Comparison of ENCODE assay signal across 36 cellular contexts in the genomic region with DNA sequence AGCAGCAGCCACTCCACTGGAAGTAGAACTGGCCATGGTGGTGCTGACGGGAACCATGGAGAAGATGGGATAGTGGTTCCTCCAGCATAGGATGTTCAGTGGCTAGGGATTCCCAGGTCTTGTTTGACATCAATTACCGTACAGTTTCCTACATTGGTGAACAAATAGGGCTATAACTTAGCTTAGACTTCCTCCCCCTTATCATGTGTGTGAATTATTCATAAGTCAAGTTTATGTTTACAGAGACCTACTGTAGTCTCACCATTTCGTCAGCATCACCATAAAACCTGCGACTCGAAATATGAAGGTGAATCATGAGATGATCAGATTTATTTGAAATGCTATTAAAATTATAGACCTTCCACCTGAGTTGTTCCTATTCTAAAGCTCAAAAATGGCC. TPM values are rescaled to one million over a fixed set of nuclear protein-coding genes. Genes with fewer than 3 reads are reported as not detected.
DNase-seq lines count a peak whose midpoint lies in the region; ATAC-seq and TF ChIP-seq lines count a peak whose summit lies in the region.
"Had no signal": no experiment of that assay in that cellular context is flagged by ENCODE, and none has a peak within 500 bp of the region (broad histone marks: within the 10 kb centered on the region; RNA-seq: fewer than 3 reads in every experiment).

No MANE protein-coding gene starts in this region.

- DNase-seq in Caco-2 (no peak), HFFc6 (no peak), chondrocyte (ENCODE audit: low spot score) (no peak), mesothelial cell of epicardium (ENCODE audit: low spot score in 2 of 2, unreplicated experiment in 2 of 2) (no peak), adrenal gland (no peak), NCI-H128 (lab: John Stamatoyannopoulos, UW; ENCODE audit: unreplicated experiment) (no peak), HT-29 (ENCODE audit: low spot score) (no peak)
- DNase-seq: activated CD4-positive, alpha-beta T cell treated with anti-CD3 and anti-CD28 coated beads, Interleukin-2, amount 50 U/mL, for 4 hours; activated naive CD4-positive, alpha-beta T cell treated with anti-CD3 and anti-CD28 coated beads, Interleukin-2, amount 50 U/mL, for 16 hours; aorta; cortex of kidney; effector memory CD8-positive, alpha-beta T cell; hypothalamus; immature natural killer cell; left ventricle myocardium superior; midbrain; natural killer cell; NCI-H1105; NCI-H2029 treated with DMSO at 0.1 percent for 48 hours; NCI-H526; occipital lobe; stimulated activated CD4-positive, alpha-beta T cell treated with anti-CD3 and anti-CD28 coated beads, Interleukin-1b, Interleukin-23, amount 100 ng/mL, for 48 hours; stimulated activated CD8-positive, alpha-beta memory T cell treated with anti-CD3 and anti-CD28 coated beads, Interleukin-4, amount 100 ng/mL, for 48 hours; T-helper 1 cell had no signal

- H3K4me1 ChIP-seq in Caco-2 (peaks cover 53% of the 10 kb centered on the region), adrenal gland (replicated peaks in 1 of 2) (no peaks in the 10 kb centered on the region)
- H3K4me1 ChIP-seq: esophagus muscularis mucosa, gastroesophageal sphincter had no signal

- POLR2A ChIA-PET in Caco-2 (lab: Charles Lee), result interaction anchor here (0.6 to 1.9 kb wide), 7 partner anchors 10 to 202 kb away, joined by 4 to 10 read pairs (median 5); a partner anchor contains a TSS

- H3K4me3 ChIP-seq in Caco-2 (ENCODE audit: low read depth, low read length), result no peak overlapping the region
- H3K4me3 ChIP-seq in adrenal gland, result no peak overlapping the region
- H3K4me3 ChIP-seq: esophagus muscularis mucosa, gastroesophageal sphincter, GM23338, SJCRH30, skin epidermis had no signal

- peaks cover 9% of the 10 kb centered on the region for H3K9me3 Mint-ChIP-seq in Caco-2 (ENCODE audit: unreplicated experiment)
- peaks cover under 1% of the 10 kb centered on the region; the same call in 1 of the 2 replicates for H3K9me3 Mint-ChIP-seq in HFFc6
- H3K9me3 Mint-ChIP-seq in chondrocyte (ENCODE audit: low read depth), result peaks cover 4% of the 10 kb centered on the region
- peaks cover 8% of the 10 kb centered on the region for H3K9me3 Mint-ChIP-seq in mesothelial cell of epicardium

- CTCF ChIA-PET in Caco-2 (lab: Charles Lee), result interaction anchor here (0.6 to 1.4 kb wide), 7 partner anchors 9 to 490 kb away, joined by 3 to 8 read pairs (median 3); no protein-coding TSS in a partner anchor

- ATAC-seq in GM18907 (IDR thresholded peaks at IDR 0.05; ENCODE audit: unreplicated experiment), result no peak
- ATAC-seq: effector memory CD8-positive, alpha-beta T cell; gastroesophageal sphincter; left ventricle myocardium superior; natural killer cell; Panc1 had no signal

- peaks cover 13% of the 10 kb centered on the region for H3K36me3 Mint-ChIP-seq in Caco-2 (ENCODE audit: insufficient read depth, unreplicated experiment)
- peaks cover 9% of the 10 kb centered on the region for H3K36me3 Mint-ChIP-seq in HFFc6 (ENCODE audit: low read depth)
- H3K36me3 Mint-ChIP-seq in chondrocyte (ENCODE audit: low read depth), result peaks cover 1% of the 10 kb centered on the region
- H3K36me3 Mint-ChIP-seq in mesothelial cell of epicardium, result no peaks in the 10 kb centered on the region
- H3K36me3 Mint-ChIP-seq: IgD-negative memory B cell, immature natural killer cell, natural killer cell had no signal

- H3K36me3 ChIP-seq in Caco-2 (ENCODE audit: control insufficient read depth, insufficient read depth, low read length) (no peaks in the 10 kb centered on the region), adrenal gland (replicated peaks in 1 of 2) (no peaks in the 10 kb centered on the region)
- H3K36me3 ChIP-seq: esophagus muscularis mucosa, gastroesophageal sphincter, SJCRH30 had no signal

- H3K9me3 ChIP-seq in Caco-2, result peaks cover 5% of the 10 kb centered on the region; the same call in 1 of the 2 replicates
- no peaks in the 10 kb centered on the region for H3K9me3 ChIP-seq in adrenal gland (replicated peaks in 1 of 3)

- TF ChIP-seq CTCF in Caco-2 (IDR thresholded peaks at IDR 0.05; ENCODE audit: insufficient read depth in 1 of 2, low read depth in 1 of 2, low read length in 1 of 2, severe bottlenecking in 1 of 2, unreplicated experiment in 1 of 2) (no peak), HFFc6 (IDR thresholded peaks at IDR 0.05) (no peak), chondrocyte (IDR thresholded peaks at IDR 0.05) (no peak), mesothelial cell of epicardium (IDR thresholded peaks at IDR 0.05; ENCODE audit: unreplicated experiment) (no peak), adrenal gland (IDR thresholded peaks at IDR 0.05) (no peak)

- H3K4me3 Mint-ChIP-seq in Caco-2 (ENCODE audit: unreplicated experiment), result peak overlapping the region; percentile 68
- 0 out of 2 replicates have a peak overlapping the region, but pooled peaks have one; percentile 75 for H3K4me3 Mint-ChIP-seq in HFFc6
- H3K4me3 Mint-ChIP-seq in chondrocyte (ENCODE audit: unreplicated experiment), result no peak overlapping the region
- no peak overlapping the region for H3K4me3 Mint-ChIP-seq in mesothelial cell of epicardium
- H3K4me3 Mint-ChIP-seq: effector memory CD8-positive, alpha-beta T cell; GM23338; IgD-negative memory B cell; immature natural killer cell; natural killer cell had no signal

- no TSS peak for BruUV-seq in Caco-2 (replicated peaks; lab: Mats Ljungman, UMichigan)

- H3K27ac Mint-ChIP-seq in Caco-2 (ENCODE audit: unreplicated experiment), result peak overlapping the region; percentile 76
- peak overlapping the region; percentile 90 for H3K27ac Mint-ChIP-seq in HFFc6
- peak overlapping the region; percentile 91 for H3K27ac Mint-ChIP-seq in chondrocyte (ENCODE audit: unreplicated experiment)
- H3K27ac Mint-ChIP-seq in mesothelial cell of epicardium, result peak overlapping the region; percentile 34
- H3K27ac Mint-ChIP-seq: effector memory CD8-positive, alpha-beta T cell; GM23338; IgD-negative memory B cell; immature natural killer cell; natural killer cell had no signal

- intact Hi-C loops in Caco-2 (cut with micrococcal nuclease; ENCODE audit: unreplicated experiment) (loop anchor here (1.0 kb wide), 3 partner anchors 49 to 149 kb away; a partner anchor contains a TSS), adrenal gland (cut with DNase I) (no loop called here)

- 67 to 77% (median 73%) methylated on average over 5 of the region's 5 CpGs for WGBS in adrenal gland, 4 donors

- no peaks in the 10 kb centered on the region for H3K27me3 ChIP-seq in Caco-2 (replicated peaks; ENCODE audit: control insufficient read depth, insufficient read depth, low read length)
- H3K27me3 ChIP-seq in adrenal gland, result no peaks in the 10 kb centered on the region
- H3K27me3 ChIP-seq: SJCRH30 had no signal

- no peaks in the 10 kb centered on the region for H3K27me3 Mint-ChIP-seq in Caco-2 (ENCODE audit: insufficient read depth, unreplicated experiment)
- H3K27me3 Mint-ChIP-seq in HFFc6 (ENCODE audit: insufficient read depth), result peaks cover 4% of the 10 kb centered on the region
- H3K27me3 Mint-ChIP-seq in chondrocyte (ENCODE audit: low read depth), result no peaks in the 10 kb centered on the region
- H3K27me3 Mint-ChIP-seq in mesothelial cell of epicardium (ENCODE audit: low read depth), result no peaks in the 10 kb centered on the region

- H3K4me1 Mint-ChIP-seq in Caco-2 (ENCODE audit: low read depth, unreplicated experiment) (peaks cover 46% of the 10 kb centered on the region), HFFc6 (ENCODE audit: low read depth) (peaks cover 88% of the 10 kb centered on the region), chondrocyte (ENCODE audit: low read depth) (peaks cover 46% of the 10 kb centered on the region), mesothelial cell of epicardium (peaks cover 28% of the 10 kb centered on the region)
- H3K4me1 Mint-ChIP-seq: immature natural killer cell, natural killer cell had no signal

- H3K27ac ChIP-seq in adrenal gland, result no peak overlapping the region
- H3K27ac ChIP-seq: C4-2B, esophagus muscularis mucosa, gastroesophageal sphincter, SJCRH30, skin epidermis had no signal

- no peak for TF ChIP-seq POLR2A in adrenal gland (IDR thresholded peaks at IDR 0.05)

RNA-seq across cellular contexts. Expression of a gene that starts 1.2 kb away (rescaled TPM):
- 3.7 and 4.9 TPM in 2 replicates for total RNA-seq in Caco-2 (2022)
- 100 to 1,000 TPM in 1 of 6 experiments, 10 to 100 TPM in 5; 30.3 to 105 (median 44.4) TPM for total RNA-seq in HFFc6 (2021; fragmentation: NEBNext Ultra II Directional; extraction: Animal tissue kit (Norgen Biotek cat#: 25700))
- total RNA-seq in chondrocyte, result not detected in 3 replicates
- 0.45 to 0.91 TPM (median 0.69 TPM) in 3 replicates for total RNA-seq in mesothelial cell of epicardium
- total RNA-seq in adrenal gland, result not detected
- polyA plus RNA-seq in adrenal gland, result not detected
- not detected in 2 replicates for total RNA-seq in HT-29 (2014; rRNA removed; shearing (Covaris generic))
- total RNA-seq: aorta, cardiac septum, Daoy, esophagus muscularis mucosa, gastroesophageal sphincter, GM23338, left ventricle myocardium superior, natural killer cell, occipital lobe, pulmonary artery endothelial cell, SJCRH30 had no signal
- polyA plus RNA-seq: aorta, GM23338, IgD-negative memory B cell, immature natural killer cell had no signal

RNA-seq across cellular contexts. Expression of a gene that starts 3.7 kb away (rescaled TPM):
- total RNA-seq in Caco-2 (2022) (not detected in 2 replicates), chondrocyte (not detected in 3 replicates), mesothelial cell of epicardium (not detected in 3 replicates), adrenal gland (not detected)
- under 1 TPM in 4 of 6 experiments, not detected in 2; 0.46 to 0.96 (median 0.53) TPM for total RNA-seq in HFFc6 (2021; fragmentation: NEBNext Ultra II Directional; extraction: Animal tissue kit (Norgen Biotek cat#: 25700))
- polyA plus RNA-seq in adrenal gland, result not detected
- not detected in 2 replicates for total RNA-seq in HT-29 (2014; rRNA removed; shearing (Covaris generic))
- total RNA-seq: aorta, cardiac septum, Daoy, esophagus muscularis mucosa, gastroesophageal sphincter, GM23338, left ventricle myocardium superior, natural killer cell, occipital lobe, pulmonary artery endothelial cell, SJCRH30 had no signal
- polyA plus RNA-seq: aorta, GM23338, IgD-negative memory B cell, immature natural killer cell had no signal

RNA-seq across cellular contexts. Expression of a gene that starts 6.9 kb away (rescaled TPM):
- total RNA-seq in Caco-2 (2022) (not detected in 2 replicates), chondrocyte (not detected in 3 replicates), mesothelial cell of epicardium (not detected in 3 replicates), adrenal gland (not detected)
- total RNA-seq in HFFc6 (2021; fragmentation: NEBNext Ultra II Directional; extraction: Animal tissue kit (Norgen Biotek cat#: 25700)), result not detected
- not detected for polyA plus RNA-seq in adrenal gland
- total RNA-seq in HT-29 (2014; rRNA removed; shearing (Covaris generic)), result not detected in 2 replicates
- total RNA-seq: aorta, cardiac septum, Daoy, esophagus muscularis mucosa, gastroesophageal sphincter, GM23338, left ventricle myocardium superior, natural killer cell, occipital lobe, pulmonary artery endothelial cell, SJCRH30 had no signal
- polyA plus RNA-seq: aorta, GM23338, IgD-negative memory B cell, immature natural killer cell had no signal

RNA-seq across cellular contexts. Expression of a gene that starts 11.6 kb away (rescaled TPM):
- total RNA-seq in Caco-2 (2022) (not detected in 2 replicates), chondrocyte (not detected in 3 replicates), mesothelial cell of epicardium (not detected in 3 replicates), adrenal gland (not detected)
- under 1 TPM in 1 of 6 experiments, not detected in 5; 0.38 TPM for total RNA-seq in HFFc6 (2021; fragmentation: NEBNext Ultra II Directional; extraction: Animal tissue kit (Norgen Biotek cat#: 25700))
- not detected for polyA plus RNA-seq in adrenal gland
- not detected in 2 replicates for total RNA-seq in HT-29 (2014; rRNA removed; shearing (Covaris generic))
- total RNA-seq: aorta, cardiac septum, Daoy, esophagus muscularis mucosa, gastroesophageal sphincter, GM23338, left ventricle myocardium superior, natural killer cell, occipital lobe, pulmonary artery endothelial cell, SJCRH30 had no signal
- polyA plus RNA-seq: aorta, GM23338, IgD-negative memory B cell, immature natural killer cell had no signal

RNA-seq across cellular contexts. Expression of a gene that starts 17.5 kb away (rescaled TPM):
- total RNA-seq in Caco-2 (2022) (not detected in 2 replicates), chondrocyte (not detected in 3 replicates), mesothelial cell of epicardium (not detected in 3 replicates), adrenal gland (not detected)
- 1 to 10 TPM in 1 of 6 experiments, under 1 TPM in 5; 0.21 to 1.1 (median 0.50) TPM for total RNA-seq in HFFc6 (2021; fragmentation: NEBNext Ultra II Directional; extraction: Animal tissue kit (Norgen Biotek cat#: 25700))
- not detected for polyA plus RNA-seq in adrenal gland
- 0.42 and 0.64 TPM in 2 replicates for total RNA-seq in HT-29 (2014; rRNA removed; shearing (Covaris generic))
- total RNA-seq: aorta, cardiac septum, Daoy, esophagus muscularis mucosa, gastroesophageal sphincter, GM23338, left ventricle myocardium superior, natural killer cell, occipital lobe, pulmonary artery endothelial cell, SJCRH30 had no signal
- polyA plus RNA-seq: aorta, GM23338, IgD-negative memory B cell, immature natural killer cell had no signal

Comparison
In these comparisons a context has a peak if more than half of its experiments do, and no peak if none do; other contexts are left out.
1. H3K27ac Mint-ChIP-seq: peak in every context shown above with its lines; median percentile 91 in chondrocyte; 90 in HFFc6; 76 in Caco-2; 34 in mesothelial cell of epicardium.
2. H3K4me3 Mint-ChIP-seq: peak in Caco-2 (single experiment) and HFFc6 (single experiment); none in chondrocyte (single experiment) and mesothelial cell of epicardium (single experiment).